In genomic region chr10:34696423-34696822, GRCh38 we compare ENCODE assay signal across 11 cellular contexts.
A peak's percentile ranks its signal among the peaks of the same experiment; 100 is the strongest.
DNase-seq lines count a peak whose midpoint lies in the region; ATAC-seq and TF ChIP-seq lines count a peak whose summit lies in the region.
"Had no signal": no experiment of that assay in that cellular context is flagged by ENCODE, and none has a peak within 500 bp of the region (broad histone marks: within the 10 kb centered on the region; RNA-seq: fewer than 3 reads in every experiment).

No MANE protein-coding gene starts in this region.

- H3K27ac Mint-ChIP-seq in stimulated activated effector memory CD8-positive, alpha-beta T cell treated with anti-CD3 and anti-CD28 coated beads, Interleukin-12 subunit alpha, Interleukin-12 subunit beta, amount 100 ng/mL, for 72 hours, result no peak overlapping the region

- H3K4me1 Mint-ChIP-seq in activated T-cell treated with anti-CD3 and anti-CD28 coated beads, Interleukin-2, amount 50 U/mL, for 4 hours (ENCODE audit: low read depth), result peaks cover 4% of the 10 kb centered on the region
- H3K4me1 Mint-ChIP-seq in stimulated activated effector memory CD8-positive, alpha-beta T cell treated with anti-CD3 and anti-CD28 coated beads, Interleukin-12 subunit alpha, Interleukin-12 subunit beta, amount 100 ng/mL, for 72 hours, result no peaks in the 10 kb centered on the region

- H3K4me3 ChIP-seq in RWPE2 (ENCODE audit: severe bottlenecking), result no peak overlapping the region
- H3K4me3 ChIP-seq in fibroblast of the aortic adventitia (ENCODE audit: low read depth, low read length), result no peak overlapping the region
- no peak overlapping the region for H3K4me3 ChIP-seq in spleen

- 65 to 81% (median 77%) methylated on average over 2 of the region's 2 CpGs for WGBS in spleen, 5 donors

- H3K27ac ChIP-seq in RWPE2 (ENCODE audit: poor library complexity, severe bottlenecking) (peak overlapping the region; percentile 46), spleen (no peak overlapping the region)

- H3K9me3 ChIP-seq in RWPE2 (ENCODE audit: severe bottlenecking) (no peaks in the 10 kb centered on the region), spleen (no peaks in the 10 kb centered on the region)

- no peak for DNase-seq in activated T-cell treated with anti-CD3 and anti-CD28 coated beads, Interleukin-2, amount 50 U/mL, for 4 hours
- DNase-seq in activated T-cell treated with anti-CD3 and anti-CD28 coated beads, Interleukin-2, amount 50 U/mL, for 1 hour, result no peak
- no peak for DNase-seq in RWPE2 (ENCODE audit: low spot score)
- DNase-seq in fibroblast of the aortic adventitia (ENCODE audit: low read depth), result peak; percentile 78
- no peak for DNase-seq in stimulated activated effector memory CD8-positive, alpha-beta T cell treated with anti-CD3 and anti-CD28 coated beads, Interleukin-12 subunit alpha, Interleukin-12 subunit beta, amount 100 ng/mL, for 72 hours (ENCODE audit: low spot score in 2 of 2)
- DNase-seq in activated CD4-positive, alpha-beta T cell treated with anti-CD3 and anti-CD28 coated beads, Interleukin-2, amount 50 U/mL, for 4 hours, result no peak
- no peak for DNase-seq in spleen
- DNase-seq: NCI-H446 treated with DMSO at 0.1 percent for 48 hours had no signal

- no peaks in the 10 kb centered on the region for H3K36me3 Mint-ChIP-seq in activated T-cell treated with anti-CD3 and anti-CD28 coated beads, Interleukin-2, amount 50 U/mL, for 4 hours (ENCODE audit: insufficient read depth)
- no peaks in the 10 kb centered on the region for H3K36me3 Mint-ChIP-seq in stimulated activated effector memory CD8-positive, alpha-beta T cell treated with anti-CD3 and anti-CD28 coated beads, Interleukin-12 subunit alpha, Interleukin-12 subunit beta, amount 100 ng/mL, for 72 hours

- no peak for TF ChIP-seq CTCF in RWPE2 (IDR thresholded peaks at IDR 0.05; ENCODE audit: poor library complexity, severe bottlenecking)
- TF ChIP-seq CTCF in fibroblast of the aortic adventitia (IDR thresholded peaks at IDR 0.05; ENCODE audit: insufficient read depth, low read length), result no peak
- no peak for TF ChIP-seq CTCF in spleen (IDR thresholded peaks at IDR 0.05 in 8 of 11, conservative IDR thresholded peaks at IDR 0.05 in 3 of 11)

- H3K9me3 Mint-ChIP-seq in activated T-cell treated with anti-CD3 and anti-CD28 coated beads, Interleukin-2, amount 50 U/mL, for 4 hours, result no peaks in the 10 kb centered on the region
- H3K9me3 Mint-ChIP-seq in stimulated activated effector memory CD8-positive, alpha-beta T cell treated with anti-CD3 and anti-CD28 coated beads, Interleukin-12 subunit alpha, Interleukin-12 subunit beta, amount 100 ng/mL, for 72 hours, result peaks cover 3% of the 10 kb centered on the region

- peak; percentile 80 to 91 for ATAC-seq in activated T-cell treated with anti-CD3 and anti-CD28 coated beads, Interleukin-2, amount 50 U/mL, for 4 hours
- ATAC-seq in RWPE2 (ENCODE audit: low read depth) (peak; percentile 92), HG03342 (IDR thresholded peaks at IDR 0.05; ENCODE audit: unreplicated experiment) (no peak)
- ATAC-seq in stimulated activated effector memory CD8-positive, alpha-beta T cell treated with anti-CD3 and anti-CD28 coated beads, Interleukin-12 subunit alpha, Interleukin-12 subunit beta, amount 100 ng/mL, for 72 hours, result peak; percentile 60
- ATAC-seq: HepG2 had no signal

- H3K27me3 ChIP-seq in RWPE2 (ENCODE audit: insufficient read depth, poor library complexity, severe bottlenecking) (no peaks in the 10 kb centered on the region), spleen (replicated peaks in 1 of 7) (no peaks in the 10 kb centered on the region)

- H3K36me3 ChIP-seq in RWPE2 (ENCODE audit: low read depth), result peaks cover 7% of the 10 kb centered on the region; the same call in 1 of the 2 replicates
- H3K36me3 ChIP-seq in spleen, result no peaks in the 10 kb centered on the region

- H3K4me1 ChIP-seq in RWPE2 (ENCODE audit: insufficient read depth, poor library complexity, severe bottlenecking), result peaks cover 40% of the 10 kb centered on the region
- H3K4me1 ChIP-seq in spleen, result no peaks in the 10 kb centered on the region

- no peak for TF ChIP-seq POLR2A in spleen (IDR thresholded peaks at IDR 0.05)

- no peak overlapping the region for H3K4me3 Mint-ChIP-seq in activated T-cell treated with anti-CD3 and anti-CD28 coated beads, Interleukin-2, amount 50 U/mL, for 4 hours
- H3K4me3 Mint-ChIP-seq in stimulated activated effector memory CD8-positive, alpha-beta T cell treated with anti-CD3 and anti-CD28 coated beads, Interleukin-12 subunit alpha, Interleukin-12 subunit beta, amount 100 ng/mL, for 72 hours, result no peak overlapping the region
- H3K4me3 Mint-ChIP-seq: neural crest cell had no signal

- intact Hi-C loops in spleen (cut with DNase I; ENCODE audit: low total_unique reads), result no loop called here

- H3K27me3 Mint-ChIP-seq in activated T-cell treated with anti-CD3 and anti-CD28 coated beads, Interleukin-2, amount 50 U/mL, for 4 hours (ENCODE audit: low read depth), result peaks cover 5% of the 10 kb centered on the region
